ENCODE assay signal across 28 cellular contexts in genomic region chr11:44138286-44138685, GRCh38. TPM values are rescaled to one million over a fixed set of nuclear protein-coding genes. Genes with fewer than 3 reads are reported as not detected.
DNase-seq lines count a peak whose midpoint lies in the region; ATAC-seq, FAIRE-seq and TF ChIP-seq lines count a peak whose summit lies in the region.
"Had no signal": no experiment of that assay in that cellular context is flagged by ENCODE, and none has a peak within 500 bp of the region (broad histone marks: within the 10 kb centered on the region; RNA-seq: fewer than 3 reads in every experiment).

No MANE protein-coding gene starts in this region.

- H4K5ac ChIP-seq in IMR-90 (ENCODE audit: low read depth, low read length), result no peak overlapping the region

- H2BK120ac ChIP-seq in IMR-90 (ENCODE audit: low read depth, low read length), result no peak overlapping the region

- peaks cover 0 to 3% of the 10 kb centered on the region in 2 experiments; a peak in 1 of 4 replicates for H3K79me1 ChIP-seq in IMR-90 (ENCODE audit: low read depth in 1 of 2, low read length in 2 of 2)

- WGBS in IMR-90 (ENCODE audit: extremely low coverage in 2 of 2, insufficient read length in 1 of 2), 2 experiments, result no CpG with 5 or more reads among the region's 2 CpGs
- WGBS in gastroesophageal sphincter (ENCODE audit: low coverage in 1 of 2), 2 donors, result 63 to 66% methylated on average over 2 of the region's 2 CpGs

- TF ChIP-seq EP300 in gastroesophageal sphincter (IDR thresholded peaks at IDR 0.05), result no peak

- peaks cover 4% of the 10 kb centered on the region; the same call in 1 of the 2 replicates for H3K4me1 ChIP-seq in IMR-90 (ENCODE audit: control insufficient read depth, insufficient read depth, low read length)
- H3K4me1 ChIP-seq in astrocyte (ENCODE audit: insufficient read depth, low read length), result peaks cover 6% of the 10 kb centered on the region
- peaks cover 28 to 52% of the 10 kb centered on the region in 2 donors for H3K4me1 ChIP-seq in thoracic aorta (ENCODE audit: control insufficient read depth in 1 of 2, low read depth in 2 of 2)
- H3K4me1 ChIP-seq in gastroesophageal sphincter, result peaks cover 0 to 10% (median 0%) of the 10 kb centered on the region in 3 donors
- H3K4me1 ChIP-seq: Peyer's patch had no signal

- H3K14ac ChIP-seq in IMR-90 (replicated peaks; ENCODE audit: low read depth, low read length), result no peak overlapping the region

- POLR2A ChIA-PET in IMR-90 (lab: Charles Lee; ENCODE audit: unreplicated experiment), result no interaction called here

- no peak overlapping the region for H3K56ac ChIP-seq in IMR-90 (ENCODE audit: extremely low read depth, insufficient read depth, low read length)

- H3K23ac ChIP-seq in IMR-90 (ENCODE audit: low read depth, low read length), result no peak overlapping the region

- intact Hi-C loops in IMR-90 (cut with micrococcal nuclease), result loop anchor here (10.0 kb wide), 1 partner anchor 117 kb away; no protein-coding TSS in a partner anchor

- H3K27me3 Mint-ChIP-seq in astrocyte (ENCODE audit: low read depth, unreplicated experiment), result no peaks in the 10 kb centered on the region
- H3K27me3 Mint-ChIP-seq: activated CD8-positive, alpha-beta memory T cell treated with anti-CD3 and anti-CD28 coated beads, Interleukin-2, amount 10 ng/mL, durations not matched to agents 7 days and 5 days; effector memory CD8-positive, alpha-beta T cell had no signal

- TF ChIP-seq CTCF in IMR-90 (conservative IDR thresholded peaks at IDR 0.05; ENCODE audit: low read depth, low read length) (no peak), astrocyte (IDR thresholded peaks at IDR 0.05; ENCODE audit: insufficient read depth, low read depth, low read length) (no peak), thoracic aorta (IDR thresholded peaks at IDR 0.05) (no peak), gastroesophageal sphincter (IDR thresholded peaks at IDR 0.05) (no peak)

- H2AK9ac ChIP-seq in IMR-90 (replicated peaks; ENCODE audit: low read depth, low read length, poor library complexity), result no peak overlapping the region

- H4K91ac ChIP-seq in IMR-90 (ENCODE audit: insufficient read depth, low read depth, low read length), result no peak overlapping the region

- no peak overlapping the region for H3K4me2 ChIP-seq in IMR-90 (ENCODE audit: low read depth, low read length)
- H3K4me2 ChIP-seq in astrocyte (ENCODE audit: low read length), result no peak overlapping the region
- H3K4me2 ChIP-seq: smooth muscle cell had no signal

- H4K20me1 ChIP-seq in IMR-90 (ENCODE audit: insufficient read depth, low read length) (no peaks in the 10 kb centered on the region), astrocyte (ENCODE audit: insufficient read depth, low read length) (no peaks in the 10 kb centered on the region)

- H3K4me3 ChIP-seq in IMR-90 (ENCODE audit: insufficient read depth, low read depth, low read length) (no peak overlapping the region), astrocyte (ENCODE audit: insufficient read depth, low read depth, low read length) (no peak overlapping the region), thoracic aorta (no peak overlapping the region), gastroesophageal sphincter (no peak overlapping the region)
- H3K4me3 ChIP-seq: adrenal gland, Peyer's patch, smooth muscle cell had no signal

- H3K36me3 Mint-ChIP-seq in astrocyte (ENCODE audit: low read depth, unreplicated experiment), result no peaks in the 10 kb centered on the region

- H2AFZ ChIP-seq in IMR-90 (replicated peaks; ENCODE audit: low read length, poor library complexity) (no peak overlapping the region), astrocyte (ENCODE audit: low read depth, low read length) (no peak overlapping the region)

- H4K8ac ChIP-seq in IMR-90 (ENCODE audit: low read depth in 2 of 2, low read length in 2 of 2), result no peak overlapping the region

- FAIRE-seq in astrocyte (lab: Jason Lieb, UNC) (no peak), HTR-8/SVneo (lab: Jason Lieb, UNC) (no peak)
- FAIRE-seq: colon, frontal cortex, GM12892 had no signal

- H2BK5ac ChIP-seq in IMR-90 (ENCODE audit: low read depth, low read length, poor library complexity, severe bottlenecking), result no peak overlapping the region

- no peak overlapping the region for H3K4ac ChIP-seq in IMR-90 (ENCODE audit: low read depth, low read length)

- H3K9ac ChIP-seq in IMR-90 (ENCODE audit: low read depth, low read length), result no peak overlapping the region
- no peak overlapping the region for H3K9ac ChIP-seq in astrocyte (ENCODE audit: low read length)

- H3K9me3 Mint-ChIP-seq in astrocyte (ENCODE audit: unreplicated experiment), result no peaks in the 10 kb centered on the region
- H3K9me3 Mint-ChIP-seq: effector memory CD8-positive, alpha-beta T cell had no signal

- ATAC-seq in IMR-90 (ENCODE audit: low read depth) (peak; percentile 35; the same call in 1 of the 2 replicates), thoracic aorta (ENCODE audit: insufficient number of reproducible peaks, low FRiP score, low read depth) (no peak), gastroesophageal sphincter (no peak)
- ATAC-seq: activated CD8-positive, alpha-beta memory T cell treated with anti-CD3 and anti-CD28 coated beads, Interleukin-2, amount 10 ng/mL, durations not matched to agents 7 days and 5 days; effector memory CD8-positive, alpha-beta T cell had no signal

- no peak overlapping the region for H2BK15ac ChIP-seq in IMR-90 (ENCODE audit: low read depth, low read length)

- TF ChIP-seq POLR2A in IMR-90 (IDR thresholded peaks at IDR 0.05; ENCODE audit: low read depth, low read length) (no peak), gastroesophageal sphincter (IDR thresholded peaks at IDR 0.05) (no peak)

- DNase-seq in IMR-90, result peak; percentile 39
- DNase-seq in astrocyte (ENCODE audit: low read depth), result peak; percentile 55
- DNase-seq in kidney glomerular epithelial cell (lab: John Stamatoyannopoulos, UW), result peak; percentile 15
- no peak for DNase-seq in thoracic aorta (ENCODE audit: low spot score)
- no peak for DNase-seq in medulla oblongata (ENCODE audit: extremely low spot score)
- DNase-seq in HTR-8/SVneo (ENCODE audit: insufficient read length, low spot score), result no peak
- DNase-seq: activated CD4-positive, CD25-positive, alpha-beta regulatory T cell; activated CD8-positive, alpha-beta memory T cell treated with anti-CD3 and anti-CD28 coated beads, Interleukin-2, amount 10 ng/mL, durations not matched to agents 7 days and 5 days; activated naive CD4-positive, alpha-beta T cell; activated T-cell treated with anti-CD3 and anti-CD28 coated beads, Interleukin-2, amount 50 U/mL, for 48 hours; adrenal gland; Caco-2; DND-41; effector memory CD8-positive, alpha-beta T cell; GOT3; NCI-H1092 treated with DMSO at 0.1 percent for 48 hours; NCI-H187; NCI-H2171 treated with DMSO at 0.1 percent for 48 hours; NCI-H524; Peyer's patch; SIG-M5; trophoblast cell had no signal

- in situ Hi-C loops in IMR-90 (cut with MboI; ENCODE audit: low sequenced_read_pairs), result no loop called here

- H3K9me1 ChIP-seq in IMR-90 (ENCODE audit: insufficient read depth, low read length), result peaks cover 3% of the 10 kb centered on the region; the same call in 1 of the 2 replicates

- dilution Hi-C loops in IMR-90 (cut with HindIII; ENCODE audit: low sequenced_read_pairs, unreplicated experiment), result no loop called here

- peaks cover 24% of the 10 kb centered on the region for H3K4me1 Mint-ChIP-seq in astrocyte (ENCODE audit: low read depth, unreplicated experiment)
- H3K4me1 Mint-ChIP-seq: activated CD8-positive, alpha-beta memory T cell treated with anti-CD3 and anti-CD28 coated beads, Interleukin-2, amount 10 ng/mL, durations not matched to agents 7 days and 5 days had no signal

- no peak overlapping the region for H3K27ac Mint-ChIP-seq in astrocyte (ENCODE audit: unreplicated experiment)
- H3K27ac Mint-ChIP-seq: activated CD8-positive, alpha-beta memory T cell treated with anti-CD3 and anti-CD28 coated beads, Interleukin-2, amount 10 ng/mL, durations not matched to agents 7 days and 5 days had no signal

- TF ChIP-seq RAD21 in IMR-90 (IDR thresholded peaks at IDR 0.05; ENCODE audit: low read length), result no peak

- no peak overlapping the region for H3K27ac ChIP-seq in IMR-90 (ENCODE audit: insufficient read depth, low read length)
- no peak overlapping the region for H3K27ac ChIP-seq in astrocyte (ENCODE audit: low read depth, low read length)
- H3K27ac ChIP-seq in thoracic aorta, result peak overlapping the region; percentile 12 to 63
- no peak overlapping the region for H3K27ac ChIP-seq in gastroesophageal sphincter
- H3K27ac ChIP-seq: C4-2B, Peyer's patch had no signal

- H3K36me3 ChIP-seq in IMR-90 (ENCODE audit: control insufficient read depth, insufficient read depth, low read length) (0 out of 2 replicates have a peak, but pooled peaks cover 1% of the 10 kb centered on the region), astrocyte (ENCODE audit: insufficient read depth, low read length) (no peaks in the 10 kb centered on the region), thoracic aorta (no peaks in the 10 kb centered on the region), gastroesophageal sphincter (peaks cover 0 to 42% of the 10 kb centered on the region in 2 donors)
- H3K36me3 ChIP-seq: adrenal gland had no signal

- H3K9me3 ChIP-seq in IMR-90 (ENCODE audit: control insufficient read depth, insufficient read depth, low read length), result no peaks in the 10 kb centered on the region
- H3K9me3 ChIP-seq in astrocyte (ENCODE audit: insufficient read depth, low read depth, low read length), result no peaks in the 10 kb centered on the region
- H3K9me3 ChIP-seq in thoracic aorta, result no peaks in the 10 kb centered on the region
- H3K9me3 ChIP-seq in gastroesophageal sphincter, result no peaks in the 10 kb centered on the region
- H3K9me3 ChIP-seq: adrenal gland, Caco-2, Peyer's patch had no signal

- CTCF ChIA-PET in IMR-90 (lab: Yijun Ruan, JAX), result interaction anchor here (0.7 kb wide), 1 partner anchor 53 kb away, joined by 3 read pairs; no protein-coding TSS in a partner anchor

- no peak overlapping the region for H3K4me3 Mint-ChIP-seq in astrocyte (ENCODE audit: unreplicated experiment)
- H3K4me3 Mint-ChIP-seq: activated CD8-positive, alpha-beta memory T cell treated with anti-CD3 and anti-CD28 coated beads, Interleukin-2, amount 10 ng/mL, durations not matched to agents 7 days and 5 days; effector memory CD8-positive, alpha-beta T cell had no signal

- H3K18ac ChIP-seq in IMR-90 (ENCODE audit: low read depth, low read length), result no peak overlapping the region

- H2BK20ac ChIP-seq in IMR-90 (ENCODE audit: low read depth, low read length), result no peak overlapping the region

- BruUV-seq in IMR-90 (replicated peaks; lab: Mats Ljungman, UMichigan), result no TSS peak

- H3K27me3 ChIP-seq in IMR-90 (ENCODE audit: control insufficient read depth, insufficient read depth, low read length) (no peaks in the 10 kb centered on the region), astrocyte (ENCODE audit: insufficient read depth, low read length) (no peaks in the 10 kb centered on the region), thoracic aorta (replicated peaks; ENCODE audit: insufficient read depth) (no peaks in the 10 kb centered on the region), gastroesophageal sphincter (no peaks in the 10 kb centered on the region)
- H3K27me3 ChIP-seq: adrenal gland, Peyer's patch had no signal

- H3K79me2 ChIP-seq in astrocyte (ENCODE audit: insufficient read depth, low read length), result no peaks in the 10 kb centered on the region

- H2AK5ac ChIP-seq in IMR-90 (ENCODE audit: low read depth, low read length), result no peak overlapping the region

RNA-seq across cellular contexts. Expression of gene EXT2, which starts 42.8 kb away (rescaled TPM):
- total RNA-seq in IMR-90 (2012; rRNA removed) (66.1 and 85.3 TPM in 2 replicates), astrocyte (67.4 and 67.7 TPM in 2 replicates), thoracic aorta (100 to 1,000 TPM in 1 of 2 donors, 10 to 100 TPM in 1; 64.4 to 102 TPM), gastroesophageal sphincter (10 to 100 TPM; 63.9 to 66.6 (median 65.9) TPM)
- polyA plus RNA-seq in IMR-90 (2012; rRNA removed), result 68.5 and 75.0 TPM in 2 replicates
- 56.0 and 72.5 TPM in 2 replicates for polyA plus RNA-seq in IMR-90 (2012; cell fraction: cytosol; rRNA removed)
- 36.7 and 41.2 TPM in 2 replicates for polyA plus RNA-seq in IMR-90 (2012; cell fraction: nucleus; rRNA removed; ENCODE audit: low replicate concordance)

Comparison
In these comparisons a context has a peak if more than half of its experiments do, and no peak if none do; other contexts are left out.
1. DNase-seq: peak in IMR-90 (single experiment), astrocyte (single experiment) and kidney glomerular epithelial cell (single experiment); none in thoracic aorta (single experiment), medulla oblongata (single experiment) and HTR-8/SVneo (single experiment).
2. H3K27ac ChIP-seq: peak in thoracic aorta (2 of 2); none in IMR-90 (single experiment), astrocyte (single experiment) and gastroesophageal sphincter (0 of 4).